Comparison of ENCODE assay signal across 8 cellular contexts in the genomic region with DNA sequence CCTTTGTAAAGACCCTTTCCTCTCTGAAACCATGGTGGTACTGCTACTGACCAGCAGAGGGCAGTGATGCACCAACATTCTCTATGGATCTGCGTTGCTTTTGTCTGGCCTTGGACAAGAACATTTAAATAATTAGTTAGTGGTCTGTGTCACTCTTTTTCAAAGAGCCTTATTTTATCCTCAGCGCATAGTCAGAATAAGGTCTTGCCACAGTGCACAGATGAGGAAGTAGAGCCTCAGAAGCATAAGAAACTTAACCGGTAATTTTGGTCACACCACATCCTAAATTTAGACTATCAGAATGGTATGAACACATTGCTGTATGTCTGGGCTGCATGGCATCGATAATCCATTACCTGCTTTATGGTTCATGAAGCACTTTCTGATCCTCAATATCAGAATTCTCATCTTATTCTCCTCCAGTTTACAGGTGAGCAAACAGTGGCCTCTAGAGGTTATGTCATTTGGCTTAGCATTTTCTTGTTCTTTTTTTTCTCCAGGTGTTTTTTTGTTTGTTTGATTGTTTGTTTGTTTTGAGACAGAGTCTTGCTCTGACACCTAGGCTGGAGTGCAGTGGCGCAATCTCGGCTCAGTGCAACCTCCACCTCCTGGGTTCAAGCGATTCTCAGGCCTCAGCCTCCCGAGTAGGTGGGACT. TPM values are rescaled to one million over a fixed set of nuclear protein-coding genes. Genes with fewer than 3 reads are reported as not detected.
DNase-seq lines count a peak whose midpoint lies in the region; ATAC-seq and TF ChIP-seq lines count a peak whose summit lies in the region.

No MANE protein-coding gene starts in this region.

- H3K27me3 ChIP-seq in BLaER1 treated with 17β-estradiol and CSF1 and Interleukin-3, amounts not matched to agents 10 nM and 100 nM: no peaks in the 10 kb centered on the region

- peak overlapping the region; percentile 27 to 63 (median 49); a peak in 21 of 22 replicates for H3K4me2 ChIP-seq in BLaER1 treated with 17β-estradiol and CSF1 and Interleukin-3, amounts not matched to agents 10 nM and 100 nM

- H3K9ac ChIP-seq in BLaER1 treated with 17β-estradiol and CSF1 and Interleukin-3, amounts not matched to agents 10 nM and 100 nM: peak overlapping the region in 8 of 11 experiments; percentile 7 to 48 (median 20); a peak in 10 of 22 replicates

- ATAC-seq in GM19043 (IDR thresholded peaks at IDR 0.05; ENCODE audit: low read depth, unreplicated experiment): peak; percentile 91
- ATAC-seq in HG03196 (IDR thresholded peaks at IDR 0.05; ENCODE audit: unreplicated experiment): peak; percentile 77

- intact Hi-C loops in lower leg skin (cut with DNase I; ENCODE audit: low total_unique reads): loop anchor here (10.0 kb wide), 1 partner anchor 324 kb away; no protein-coding TSS in a partner anchor

- no peak for TF ChIP-seq POLR2A in lower leg skin (IDR thresholded peaks at IDR 0.05)

- H3K4me1 ChIP-seq in BLaER1 treated with 17β-estradiol and CSF1 and Interleukin-3, amounts not matched to agents 10 nM and 100 nM: peaks cover 10 to 22% (median 16%) of the 10 kb centered on the region in 10 experiments

- H3K36me3 ChIP-seq in BLaER1 treated with 17β-estradiol and CSF1 and Interleukin-3, amounts not matched to agents 10 nM and 100 nM: no peaks in the 10 kb centered on the region

- DNase-seq in NCI-H460 (ENCODE audit: extremely low read depth, low read depth) (peak; percentile 64), coronary artery (ENCODE audit: low spot score) (no peak), lower leg skin (ENCODE audit: low spot score in 2 of 2) (peak; percentile 71 to 93)
- DNase-seq in activated CD4-positive, alpha-beta T cell treated with anti-CD3 and anti-CD28 coated beads for 24 hours (ENCODE audit: low read depth in 2 of 2): peak; percentile 53 to 55
- peak; percentile 48 for DNase-seq in stimulated activated CD8-positive, alpha-beta memory T cell treated with anti-CD3 and anti-CD28 coated beads, Interleukin-12 subunit alpha, Interleukin-12 subunit beta, amount 100 ng/mL, for 1 hour (ENCODE audit: low read depth)

- WGBS in lower leg skin, 2 donors: 55% methylated on average over 8 of the region's 8 CpGs

- H3K9me3 ChIP-seq in BLaER1 treated with 17β-estradiol and CSF1 and Interleukin-3, amounts not matched to agents 10 nM and 100 nM (replicated peaks in 1 of 11): no peaks in the 10 kb centered on the region

- H3K4me3 ChIP-seq in BLaER1 treated with 17β-estradiol and CSF1 and Interleukin-3, amounts not matched to agents 10 nM and 100 nM: no peak overlapping the region
- H3K4me3 ChIP-seq in coronary artery (no peak overlapping the region), lower leg skin (ENCODE audit: low read depth, poor library complexity, severe bottlenecking) (no peak overlapping the region)

- peak; percentile 67 for TF ChIP-seq CTCF in coronary artery (IDR thresholded peaks at IDR 0.05)
- TF ChIP-seq CTCF in lower leg skin (IDR thresholded peaks at IDR 0.05): peak in 1 of 3 donors; percentile 90

- H3K27ac ChIP-seq in BLaER1 treated with 17β-estradiol and CSF1 and Interleukin-3, amounts not matched to agents 10 nM and 100 nM: peak overlapping the region in 9 of 11 experiments; percentile 7 to 61 (median 43); a peak in 16 of 22 replicates
- peak overlapping the region; percentile 25 to 63 for H3K27ac ChIP-seq in coronary artery

- no peaks in the 10 kb centered on the region for H4K20me1 ChIP-seq in BLaER1 treated with 17β-estradiol and CSF1 and Interleukin-3, amounts not matched to agents 10 nM and 100 nM

RNA-seq across cellular contexts. Expression of gene IFT81, which starts 23.7 kb away (rescaled TPM):
- total RNA-seq in NCI-H460 (2014; rRNA removed; shearing (Covaris generic)): 10.3 and 10.9 TPM in 2 replicates
- polyA plus RNA-seq in NCI-H460 (2014; cell fraction: nucleus; rRNA removed): 15.7 and 16.2 TPM in 2 replicates
- total RNA-seq in lower leg skin: 10 to 100 TPM in 2 of 4 donors, 1 to 10 TPM in 2; 6.8 to 12.6 (median 9.7) TPM

RNA-seq across cellular contexts. Expression of gene C12orf76, which starts 52.1 kb away (rescaled TPM):
- 17.2 and 19.3 TPM in 2 replicates for total RNA-seq in NCI-H460 (2014; rRNA removed; shearing (Covaris generic))
- 16.1 and 37.0 TPM in 2 replicates for polyA plus RNA-seq in NCI-H460 (2014; cell fraction: nucleus; rRNA removed)
- 1 to 10 TPM; 4.2 to 10.0 (median 8.8) TPM for total RNA-seq in lower leg skin
